ENCODE assay signal across 1 cellular context in genomic region chr15:39269821-39270220, GRCh38.
TF ChIP-seq lines count a peak whose summit lies in the region.

No MANE protein-coding gene starts in this region.

TF ChIP-seq in IMR-90, 13 proteins besides CTCF, POLR2A, EP300 and RAD21 (continued from another document):
- TF ChIP-seq USF2 (IDR thresholded peaks at IDR 0.05; ENCODE audit: low read depth, low read length) (peak; percentile 28; the same call in 1 of the 2 replicates), CEBPB (IDR thresholded peaks at IDR 0.05; ENCODE audit: low read depth, low read length) (no peak), SMC3 (IDR thresholded peaks at IDR 0.05; ENCODE audit: low read depth, low read length) (no peak)
